1 cellular context compared by ENCODE assay signal in the genomic region with DNA sequence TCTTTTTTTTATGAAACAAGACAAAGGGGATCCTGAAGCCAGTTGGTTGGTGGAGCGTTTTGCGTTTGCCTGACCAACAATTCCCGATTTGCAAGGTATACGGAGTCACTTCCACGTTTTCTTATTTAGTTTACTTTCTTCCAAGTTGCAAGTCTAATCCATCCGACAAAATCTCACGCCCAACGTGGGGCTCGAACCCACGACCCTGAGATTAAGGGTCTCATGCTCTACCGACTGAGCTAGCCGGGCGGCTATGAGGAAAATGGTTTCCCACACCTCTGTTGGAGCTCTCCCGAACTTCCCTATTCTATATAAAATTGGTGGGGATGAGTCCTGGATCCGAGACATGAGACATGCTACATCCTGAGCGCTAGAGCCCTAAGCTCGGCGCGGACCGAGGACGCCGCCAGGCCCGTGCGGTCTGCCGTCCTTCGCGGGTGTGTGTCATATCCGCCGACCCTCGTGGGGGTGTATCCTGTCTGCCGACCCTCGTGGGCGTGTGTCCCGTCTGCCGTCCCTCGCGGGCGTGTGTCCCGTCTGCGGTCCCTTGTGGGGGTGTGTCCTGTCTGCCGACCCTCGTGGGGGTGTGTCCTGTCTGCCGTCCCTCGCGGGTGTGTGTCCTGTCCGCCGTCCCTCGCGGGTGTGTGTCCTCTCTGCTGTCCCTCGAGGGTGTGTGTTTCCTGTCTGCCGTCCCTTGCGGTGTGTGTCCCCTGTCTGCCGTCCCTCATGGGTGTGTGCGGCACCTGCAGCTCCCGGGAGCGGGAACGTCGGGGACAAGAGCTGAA.
TF ChIP-seq lines count a peak whose summit lies in the region.

No MANE protein-coding gene starts in this region.

TF ChIP-seq in A549, 52 proteins besides CTCF, POLR2A, EP300 and RAD21:
- TF ChIP-seq NR3C1 (IDR thresholded peaks at IDR 0.05) (no peak), MYC (IDR thresholded peaks at IDR 0.05; ENCODE audit: borderline replicate concordance, low read length) (peak; percentile 52; the same call in 1 of the 2 replicates), MAFK (IDR thresholded peaks at IDR 0.05; ENCODE audit: partially characterized antibody) (no peak), HDAC2 (IDR thresholded peaks at IDR 0.05) (no peak), NPAS2 (CRISPR knock-in tag; IDR thresholded peaks at IDR 0.05; ENCODE audit: borderline replicate concordance) (no peak), BHLHE40 (IDR thresholded peaks at IDR 0.05; ENCODE audit: low read depth, low read length) (no peak), CBX2 (IDR thresholded peaks at IDR 0.05; ENCODE audit: borderline replicate concordance, low read depth) (no peak), ESRRA (IDR thresholded peaks at IDR 0.05; ENCODE audit: borderline replicate concordance, low read length) (no peak), GATA3 (IDR thresholded peaks at IDR 0.05; ENCODE audit: borderline replicate concordance) (0 out of 2 replicates have a peak, but pooled peaks have one; percentile 4), RARB (CRISPR knock-in tag; IDR thresholded peaks at IDR 0.05) (no peak), CBX8 (IDR thresholded peaks at IDR 0.05) (no peak), PHF8 (IDR thresholded peaks at IDR 0.05; ENCODE audit: borderline replicate concordance, low read depth) (no peak), FOSB (CRISPR knock-in tag; IDR thresholded peaks at IDR 0.05) (no peak), JUNB (IDR thresholded peaks at IDR 0.05) (no peak), CHD4 (IDR thresholded peaks at IDR 0.05; ENCODE audit: borderline replicate concordance) (no peak), HOXA7 (CRISPR knock-in tag; IDR thresholded peaks at IDR 0.05) (no peak), ZC3H11A (IDR thresholded peaks at IDR 0.05) (no peak), ZSCAN20 (CRISPR knock-in tag; IDR thresholded peaks at IDR 0.05) (no peak), SREBF2 (IDR thresholded peaks at IDR 0.05) (peak; percentile 83), MAZ (IDR thresholded peaks at IDR 0.05; ENCODE audit: borderline replicate concordance, low read depth, low read length) (no peak), EHF (CRISPR knock-in tag; IDR thresholded peaks at IDR 0.05) (no peak), FOXS1 (CRISPR knock-in tag; IDR thresholded peaks at IDR 0.05) (no peak), JUN (IDR thresholded peaks at IDR 0.05) (0 out of 5 replicates have a peak, but pooled peaks have one; percentile 37 to 40), POLR2AphosphoS2 (conservative IDR thresholded peaks at IDR 0.05; ENCODE audit: low read length) (no peak), RFX5 (IDR thresholded peaks at IDR 0.05) (no peak), TP53 (CRISPR knock-in tag; IDR thresholded peaks at IDR 0.05) (0 out of 2 replicates have a peak, but pooled peaks have one; percentile 1), NFE2L2 (conservative IDR thresholded peaks at IDR 0.05; ENCODE audit: low read length) (no peak), EHMT2 (IDR thresholded peaks at IDR 0.05; ENCODE audit: low read depth) (no peak), SMC3 (IDR thresholded peaks at IDR 0.05) (peak; percentile 20; the same call in 1 of the 3 replicates), TFCP2L1 (CRISPR knock-in tag; IDR thresholded peaks at IDR 0.05) (no peak), CEBPB (IDR thresholded peaks at IDR 0.05) (peak in 1 of 2 experiments; percentile 49; a peak in 1 of 4 replicates), FOSL2 (IDR thresholded peaks at IDR 0.05) (no peak), FOSL2 (CRISPR knock-in tag; IDR thresholded peaks at IDR 0.05) (0 out of 2 replicates have a peak, but pooled peaks have one; percentile 12), CHD2 (IDR thresholded peaks at IDR 0.05; ENCODE audit: low read length, partially characterized antibody) (no peak), RNF2 (IDR thresholded peaks at IDR 0.05; ENCODE audit: borderline replicate concordance, low read depth) (0 out of 2 replicates have a peak, but pooled peaks have one; percentile 17), KDM1A (IDR thresholded peaks at IDR 0.05; ENCODE audit: low read depth) (no peak), ZFP36 (IDR thresholded peaks at IDR 0.05; ENCODE audit: borderline replicate concordance, partially characterized antibody) (no peak)
- TF ChIP-seq, protein P1, sequence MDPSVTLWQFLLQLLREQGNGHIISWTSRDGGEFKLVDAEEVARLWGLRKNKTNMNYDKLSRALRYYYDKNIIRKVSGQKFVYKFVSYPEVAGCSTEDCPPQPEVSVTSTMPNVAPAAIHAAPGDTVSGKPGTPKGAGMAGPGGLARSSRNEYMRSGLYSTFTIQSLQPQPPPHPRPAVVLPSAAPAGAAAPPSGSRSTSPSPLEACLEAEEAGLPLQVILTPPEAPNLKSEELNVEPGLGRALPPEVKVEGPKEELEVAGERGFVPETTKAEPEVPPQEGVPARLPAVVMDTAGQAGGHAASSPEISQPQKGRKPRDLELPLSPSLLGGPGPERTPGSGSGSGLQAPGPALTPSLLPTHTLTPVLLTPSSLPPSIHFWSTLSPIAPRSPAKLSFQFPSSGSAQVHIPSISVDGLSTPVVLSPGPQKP (IDR thresholded peaks at IDR 0.05; ENCODE audit: low read depth, low read length): no peak
- TF ChIP-seq, protein P2, sequence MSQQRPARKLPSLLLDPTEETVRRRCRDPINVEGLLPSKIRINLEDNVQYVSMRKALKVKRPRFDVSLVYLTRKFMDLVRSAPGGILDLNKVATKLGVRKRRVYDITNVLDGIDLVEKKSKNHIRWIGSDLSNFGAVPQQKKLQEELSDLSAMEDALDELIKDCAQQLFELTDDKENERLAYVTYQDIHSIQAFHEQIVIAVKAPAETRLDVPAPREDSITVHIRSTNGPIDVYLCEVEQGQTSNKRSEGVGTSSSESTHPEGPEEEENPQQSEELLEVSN (IDR thresholded peaks at IDR 0.05; ENCODE audit: borderline replicate concordance, low read depth): peak; percentile 51; the same call in 1 of the 2 replicates
- TF ChIP-seq, protein P3, sequence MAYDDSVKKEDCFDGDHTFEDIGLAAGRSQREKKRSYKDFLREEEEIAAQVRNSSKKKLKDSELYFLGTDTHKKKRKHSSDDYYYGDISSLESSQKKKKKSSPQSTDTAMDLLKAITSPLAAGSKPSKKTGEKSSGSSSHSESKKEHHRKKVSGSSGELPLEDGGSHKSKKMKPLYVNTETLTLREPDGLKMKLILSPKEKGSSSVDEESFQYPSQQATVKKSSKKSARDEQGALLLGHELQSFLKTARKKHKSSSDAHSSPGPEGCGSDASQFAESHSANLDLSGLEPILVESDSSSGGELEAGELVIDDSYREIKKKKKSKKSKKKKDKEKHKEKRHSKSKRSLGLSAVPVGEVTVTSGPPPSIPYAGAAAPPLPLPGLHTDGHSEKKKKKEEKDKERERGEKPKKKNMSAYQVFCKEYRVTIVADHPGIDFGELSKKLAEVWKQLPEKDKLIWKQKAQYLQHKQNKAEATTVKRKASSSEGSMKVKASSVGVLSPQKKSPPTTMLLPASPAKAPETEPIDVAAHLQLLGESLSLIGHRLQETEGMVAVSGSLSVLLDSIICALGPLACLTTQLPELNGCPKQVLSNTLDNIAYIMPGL (CRISPR knock-in tag; IDR thresholded peaks at IDR 0.05; ENCODE audit: borderline replicate concordance): peak; percentile 29; the same call in 1 of the 2 replicates
- TF ChIP-seq, protein P4, sequence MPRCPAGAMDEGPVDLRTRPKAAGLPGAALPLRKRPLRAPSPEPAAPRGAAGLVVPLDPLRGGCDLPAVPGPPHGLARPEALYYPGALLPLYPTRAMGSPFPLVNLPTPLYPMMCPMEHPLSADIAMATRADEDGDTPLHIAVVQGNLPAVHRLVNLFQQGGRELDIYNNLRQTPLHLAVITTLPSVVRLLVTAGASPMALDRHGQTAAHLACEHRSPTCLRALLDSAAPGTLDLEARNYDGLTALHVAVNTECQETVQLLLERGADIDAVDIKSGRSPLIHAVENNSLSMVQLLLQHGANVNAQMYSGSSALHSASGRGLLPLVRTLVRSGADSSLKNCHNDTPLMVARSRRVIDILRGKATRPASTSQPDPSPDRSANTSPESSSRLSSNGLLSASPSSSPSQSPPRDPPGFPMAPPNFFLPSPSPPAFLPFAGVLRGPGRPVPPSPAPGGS (IDR thresholded peaks at IDR 0.05): no peak
- TF ChIP-seq, protein P5, sequence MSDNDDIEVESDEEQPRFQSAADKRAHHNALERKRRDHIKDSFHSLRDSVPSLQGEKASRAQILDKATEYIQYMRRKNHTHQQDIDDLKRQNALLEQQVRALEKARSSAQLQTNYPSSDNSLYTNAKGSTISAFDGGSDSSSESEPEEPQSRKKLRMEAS (IDR thresholded peaks at IDR 0.05): peak; percentile 76
- TF ChIP-seq, protein P6, sequence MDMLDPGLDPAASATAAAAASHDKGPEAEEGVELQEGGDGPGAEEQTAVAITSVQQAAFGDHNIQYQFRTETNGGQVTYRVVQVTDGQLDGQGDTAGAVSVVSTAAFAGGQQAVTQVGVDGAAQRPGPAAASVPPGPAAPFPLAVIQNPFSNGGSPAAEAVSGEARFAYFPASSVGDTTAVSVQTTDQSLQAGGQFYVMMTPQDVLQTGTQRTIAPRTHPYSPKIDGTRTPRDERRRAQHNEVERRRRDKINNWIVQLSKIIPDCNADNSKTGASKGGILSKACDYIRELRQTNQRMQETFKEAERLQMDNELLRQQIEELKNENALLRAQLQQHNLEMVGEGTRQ (IDR thresholded peaks at IDR 0.05): no peak
- TF ChIP-seq, protein P7, sequence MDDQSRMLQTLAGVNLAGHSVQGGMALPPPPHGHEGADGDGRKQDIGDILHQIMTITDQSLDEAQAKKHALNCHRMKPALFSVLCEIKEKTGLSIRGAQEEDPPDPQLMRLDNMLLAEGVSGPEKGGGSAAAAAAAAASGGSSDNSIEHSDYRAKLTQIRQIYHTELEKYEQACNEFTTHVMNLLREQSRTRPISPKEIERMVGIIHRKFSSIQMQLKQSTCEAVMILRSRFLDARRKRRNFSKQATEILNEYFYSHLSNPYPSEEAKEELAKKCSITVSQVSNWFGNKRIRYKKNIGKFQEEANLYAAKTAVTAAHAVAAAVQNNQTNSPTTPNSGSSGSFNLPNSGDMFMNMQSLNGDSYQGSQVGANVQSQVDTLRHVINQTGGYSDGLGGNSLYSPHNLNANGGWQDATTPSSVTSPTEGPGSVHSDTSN (IDR thresholded peaks at IDR 0.05): no peak
- TF ChIP-seq, protein P8, sequence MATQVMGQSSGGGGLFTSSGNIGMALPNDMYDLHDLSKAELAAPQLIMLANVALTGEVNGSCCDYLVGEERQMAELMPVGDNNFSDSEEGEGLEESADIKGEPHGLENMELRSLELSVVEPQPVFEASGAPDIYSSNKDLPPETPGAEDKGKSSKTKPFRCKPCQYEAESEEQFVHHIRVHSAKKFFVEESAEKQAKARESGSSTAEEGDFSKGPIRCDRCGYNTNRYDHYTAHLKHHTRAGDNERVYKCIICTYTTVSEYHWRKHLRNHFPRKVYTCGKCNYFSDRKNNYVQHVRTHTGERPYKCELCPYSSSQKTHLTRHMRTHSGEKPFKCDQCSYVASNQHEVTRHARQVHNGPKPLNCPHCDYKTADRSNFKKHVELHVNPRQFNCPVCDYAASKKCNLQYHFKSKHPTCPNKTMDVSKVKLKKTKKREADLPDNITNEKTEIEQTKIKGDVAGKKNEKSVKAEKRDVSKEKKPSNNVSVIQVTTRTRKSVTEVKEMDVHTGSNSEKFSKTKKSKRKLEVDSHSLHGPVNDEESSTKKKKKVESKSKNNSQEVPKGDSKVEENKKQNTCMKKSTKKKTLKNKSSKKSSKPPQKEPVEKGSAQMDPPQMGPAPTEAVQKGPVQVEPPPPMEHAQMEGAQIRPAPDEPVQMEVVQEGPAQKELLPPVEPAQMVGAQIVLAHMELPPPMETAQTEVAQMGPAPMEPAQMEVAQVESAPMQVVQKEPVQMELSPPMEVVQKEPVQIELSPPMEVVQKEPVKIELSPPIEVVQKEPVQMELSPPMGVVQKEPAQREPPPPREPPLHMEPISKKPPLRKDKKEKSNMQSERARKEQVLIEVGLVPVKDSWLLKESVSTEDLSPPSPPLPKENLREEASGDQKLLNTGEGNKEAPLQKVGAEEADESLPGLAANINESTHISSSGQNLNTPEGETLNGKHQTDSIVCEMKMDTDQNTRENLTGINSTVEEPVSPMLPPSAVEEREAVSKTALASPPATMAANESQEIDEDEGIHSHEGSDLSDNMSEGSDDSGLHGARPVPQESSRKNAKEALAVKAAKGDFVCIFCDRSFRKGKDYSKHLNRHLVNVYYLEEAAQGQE (IDR thresholded peaks at IDR 0.05): no peak
- TF ChIP-seq, protein P9, sequence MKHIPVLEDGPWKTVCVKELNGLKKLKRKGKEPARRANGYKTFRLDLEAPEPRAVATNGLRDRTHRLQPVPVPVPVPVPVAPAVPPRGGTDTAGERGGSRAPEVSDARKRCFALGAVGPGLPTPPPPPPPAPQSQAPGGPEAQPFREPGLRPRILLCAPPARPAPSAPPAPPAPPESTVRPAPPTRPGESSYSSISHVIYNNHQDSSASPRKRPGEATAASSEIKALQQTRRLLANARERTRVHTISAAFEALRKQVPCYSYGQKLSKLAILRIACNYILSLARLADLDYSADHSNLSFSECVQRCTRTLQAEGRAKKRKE (CRISPR knock-in tag; IDR thresholded peaks at IDR 0.05; ENCODE audit: low read depth): no peak
- TF ChIP-seq, protein P10, sequence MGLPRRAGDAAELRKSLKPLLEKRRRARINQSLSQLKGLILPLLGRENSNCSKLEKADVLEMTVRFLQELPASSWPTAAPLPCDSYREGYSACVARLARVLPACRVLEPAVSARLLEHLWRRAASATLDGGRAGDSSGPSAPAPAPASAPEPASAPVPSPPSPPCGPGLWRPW (IDR thresholded peaks at IDR 0.05): no peak
